9 cellular contexts compared by ENCODE assay signal in genomic region chr1:201551877-201552731, GRCh38. TPM values are rescaled to one million over a fixed set of nuclear protein-coding genes. Genes with fewer than 3 reads are reported as not detected.
A peak's percentile ranks its signal among the peaks of the same experiment; 100 is the strongest.
DNase-seq lines count a peak whose midpoint lies in the region; ATAC-seq, FAIRE-seq and TF ChIP-seq lines count a peak whose summit lies in the region.
"Had no signal": no experiment of that assay in that cellular context is flagged by ENCODE, and none has a peak within 500 bp of the region (broad histone marks: within the 10 kb centered on the region; RNA-seq: fewer than 3 reads in every experiment).

No MANE protein-coding gene starts in this region.

- peaks cover 7% of the 10 kb centered on the region for H3K4me1 Mint-ChIP-seq in stimulated activated naive CD8-positive, alpha-beta T cell treated with anti-CD3 and anti-CD28 coated beads, Interleukin-15, amount 100 ng/mL, for 72 hours

- 55 to 71% methylated on average over 12 of the region's 12 CpGs for WGBS in tibial nerve, 2 donors

- H3K27ac Mint-ChIP-seq in stimulated activated naive CD8-positive, alpha-beta T cell treated with anti-CD3 and anti-CD28 coated beads, Interleukin-15, amount 100 ng/mL, for 72 hours: peak overlapping the region in 1 of 2 donors; percentile 76

- H3K4me3 Mint-ChIP-seq in stimulated activated naive CD8-positive, alpha-beta T cell treated with anti-CD3 and anti-CD28 coated beads, Interleukin-15, amount 100 ng/mL, for 72 hours: no peak overlapping the region

- no peaks in the 10 kb centered on the region for H3K27me3 ChIP-seq in tibial nerve

- H3K4me3 ChIP-seq in tibial nerve: no peak overlapping the region

- H3K36me3 ChIP-seq in tibial nerve: no peaks in the 10 kb centered on the region

- TF ChIP-seq CTCF in tibial nerve (IDR thresholded peaks at IDR 0.05): no peak

- TF ChIP-seq POLR2A in tibial nerve (IDR thresholded peaks at IDR 0.05) (no peak), GM12892 (IDR thresholded peaks at IDR 0.05; ENCODE audit: low read depth, low read length) (no peak)

- peak in 1 of 2 donors; percentile 82 for TF ChIP-seq EP300 in tibial nerve (IDR thresholded peaks at IDR 0.05)

- H3K27ac ChIP-seq in angular gyrus (ENCODE audit: low read depth, low read length): peak overlapping the region; percentile 91
- peak overlapping the region; percentile 4 to 89 (median 73) for H3K27ac ChIP-seq in tibial nerve
- H3K27ac ChIP-seq: 22Rv1 had no signal

- H3K27me3 Mint-ChIP-seq in stimulated activated naive CD8-positive, alpha-beta T cell treated with anti-CD3 and anti-CD28 coated beads, Interleukin-15, amount 100 ng/mL, for 72 hours: peaks cover 9% of the 10 kb centered on the region

- peaks cover 0 to 61% (median 22%) of the 10 kb centered on the region in 4 donors for H3K4me1 ChIP-seq in tibial nerve

- no peak for FAIRE-seq in GM12892 (lab: Jason Lieb, UNC)

- DNase-seq in DMS53 (lab: John Stamatoyannopoulos, UW) (peak; percentile 20), DMS53 treated with DMSO at 0.1 percent for 48 hours (lab: John Stamatoyannopoulos, UW; ENCODE audit: unreplicated experiment) (no peak), kidney tubule cell (ENCODE audit: low spot score) (peak; percentile 98), tibial nerve (ENCODE audit: low spot score in 2 of 2) (no peak), GM12892 (ENCODE audit: insufficient read length) (no peak), NK-92 (lab: John Stamatoyannopoulos, UW; ENCODE audit: unreplicated experiment) (no peak)
- no peak for DNase-seq in stimulated activated naive CD8-positive, alpha-beta T cell treated with anti-CD3 and anti-CD28 coated beads, Interleukin-15, amount 100 ng/mL, for 72 hours

- no peaks in the 10 kb centered on the region for H3K9me3 ChIP-seq in tibial nerve

- no peaks in the 10 kb centered on the region for H3K9me3 Mint-ChIP-seq in stimulated activated naive CD8-positive, alpha-beta T cell treated with anti-CD3 and anti-CD28 coated beads, Interleukin-15, amount 100 ng/mL, for 72 hours

- ATAC-seq in stimulated activated naive CD8-positive, alpha-beta T cell treated with anti-CD3 and anti-CD28 coated beads, Interleukin-15, amount 100 ng/mL, for 72 hours: no peak

RNA-seq across cellular contexts. Expression of gene NAV1, which starts 13.2 kb away (rescaled TPM):
- total RNA-seq in tibial nerve: 10 to 100 TPM; 22.9 to 49.2 (median 34.2) TPM
- polyA plus RNA-seq in GM12892 (2012; ENCODE audit: missing spikeins): 0.61 TPM

RNA-seq across cellular contexts. Expression of gene CSRP1, which starts 45.2 kb away (rescaled TPM):
- 1,000 to 10,000 TPM in 3 of 4 donors, 100 to 1,000 TPM in 1; 548 to 1,751 (median 1,444) TPM for total RNA-seq in tibial nerve
- 35.2 TPM for polyA plus RNA-seq in GM12892 (2012; ENCODE audit: missing spikeins)

Comparison
In these comparisons a context has a peak if more than half of its experiments do, and no peak if none do; other contexts are left out.
1. DNase-seq: peak in DMS53 (single experiment) and kidney tubule cell (single experiment); none in DMS53 treated with DMSO at 0.1 percent for 48 hours (single experiment), tibial nerve (0 of 2), stimulated activated naive CD8-positive, alpha-beta T cell treated with anti-CD3 and anti-CD28 coated beads, Interleukin-15, amount 100 ng/mL, for 72 hours (0 of 2), GM12892 (single experiment) and NK-92 (single experiment).